In the genomic region with DNA sequence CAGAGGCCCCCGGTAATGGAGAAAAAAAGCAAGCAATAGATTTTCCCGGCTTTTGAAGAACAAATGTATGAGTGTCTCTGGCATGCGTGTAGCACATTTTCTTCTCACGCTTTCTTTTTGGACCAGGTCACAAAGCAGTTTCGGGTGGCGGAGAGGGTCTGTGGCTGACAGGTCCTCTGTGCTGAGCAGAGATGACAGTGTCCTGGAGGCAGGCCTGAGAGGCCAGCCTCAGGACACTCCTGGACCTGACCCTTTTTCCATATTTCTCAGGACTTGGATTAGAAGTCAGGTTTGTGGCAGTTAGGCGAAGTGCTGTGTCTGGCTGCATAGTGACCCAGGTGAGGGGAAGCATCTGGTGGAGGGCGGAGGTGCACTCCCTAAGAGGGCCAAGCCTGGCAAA, we compare ENCODE assay signal across 20 cellular contexts. TPM values are rescaled to one million over a fixed set of nuclear protein-coding genes. Genes with fewer than 3 reads are reported as not detected.
DNase-seq lines count a peak whose midpoint lies in the region; ATAC-seq and TF ChIP-seq lines count a peak whose summit lies in the region.
"Had no signal": no experiment of that assay in that cellular context is flagged by ENCODE, and none has a peak within 500 bp of the region (broad histone marks: within the 10 kb centered on the region; RNA-seq: fewer than 3 reads in every experiment).

No MANE protein-coding gene starts in this region.

- H3K4me1 Mint-ChIP-seq in stimulated activated naive CD8-positive, alpha-beta T cell treated with anti-CD3 and anti-CD28 coated beads, Interleukin-15, Interleukin-2, amounts not matched to agents 100 ng/mL and 50 ng/mL, for 24 hours (ENCODE audit: low read depth) = peaks cover 42% of the 10 kb centered on the region
- peaks cover 77% of the 10 kb centered on the region for H3K4me1 Mint-ChIP-seq in stimulated activated naive CD8-positive, alpha-beta T cell treated with anti-CD3 and anti-CD28 coated beads, Interleukin-15, amount 100 ng/mL, for 72 hours
- H3K4me1 Mint-ChIP-seq in natural killer cell treated with Interleukin-12 subunit alpha and Interleukin-12 subunit beta and Interleukin-15 and Interleukin-18, amount 100 ng/mL, for 72 hours (ENCODE audit: low read depth in 2 of 2) = peaks cover 45 to 46% of the 10 kb centered on the region in 2 donors
- peaks cover 10% of the 10 kb centered on the region for H3K4me1 Mint-ChIP-seq in endothelial cell (ENCODE audit: unreplicated experiment)
- H3K4me1 Mint-ChIP-seq in Calu3 (ENCODE audit: low read depth, unreplicated experiment) = no peaks in the 10 kb centered on the region

- H3K27ac Mint-ChIP-seq in stimulated activated naive CD8-positive, alpha-beta T cell treated with anti-CD3 and anti-CD28 coated beads, Interleukin-15, Interleukin-2, amounts not matched to agents 100 ng/mL and 50 ng/mL, for 24 hours = peak overlapping the region; percentile 18
- peak overlapping the region in 1 of 2 donors; percentile 76 for H3K27ac Mint-ChIP-seq in stimulated activated naive CD8-positive, alpha-beta T cell treated with anti-CD3 and anti-CD28 coated beads, Interleukin-15, amount 100 ng/mL, for 72 hours
- peak overlapping the region; percentile 69 to 89 for H3K27ac Mint-ChIP-seq in natural killer cell treated with Interleukin-12 subunit alpha and Interleukin-12 subunit beta and Interleukin-15 and Interleukin-18, amount 100 ng/mL, for 72 hours
- no peak overlapping the region for H3K27ac Mint-ChIP-seq in endothelial cell (ENCODE audit: unreplicated experiment)
- H3K27ac Mint-ChIP-seq in Calu3 (ENCODE audit: unreplicated experiment) = no peak overlapping the region

- ATAC-seq in stimulated activated naive CD8-positive, alpha-beta T cell treated with anti-CD3 and anti-CD28 coated beads, Interleukin-15, amount 100 ng/mL, for 72 hours = no peak
- no peak for ATAC-seq in natural killer cell treated with Interleukin-12 subunit alpha and Interleukin-12 subunit beta and Interleukin-15 and Interleukin-18, amount 100 ng/mL, for 72 hours
- no peak for ATAC-seq in GM18858 (IDR thresholded peaks at IDR 0.05; ENCODE audit: unreplicated experiment)

- no peak overlapping the region for H3K4me3 Mint-ChIP-seq in stimulated activated naive CD8-positive, alpha-beta T cell treated with anti-CD3 and anti-CD28 coated beads, Interleukin-15, Interleukin-2, amounts not matched to agents 100 ng/mL and 50 ng/mL, for 24 hours
- H3K4me3 Mint-ChIP-seq in stimulated activated naive CD8-positive, alpha-beta T cell treated with anti-CD3 and anti-CD28 coated beads, Interleukin-15, amount 100 ng/mL, for 72 hours = no peak overlapping the region
- H3K4me3 Mint-ChIP-seq in natural killer cell treated with Interleukin-12 subunit alpha and Interleukin-12 subunit beta and Interleukin-15 and Interleukin-18, amount 100 ng/mL, for 72 hours = no peak overlapping the region
- no peak overlapping the region for H3K4me3 Mint-ChIP-seq in endothelial cell (ENCODE audit: unreplicated experiment)
- H3K4me3 Mint-ChIP-seq in Calu3 (ENCODE audit: low read depth, unreplicated experiment) = no peak overlapping the region
- H3K4me3 Mint-ChIP-seq: memory B cell had no signal

- H3K27ac ChIP-seq in caudate nucleus (ENCODE audit: low read depth, low read length) = peak overlapping the region; percentile 24
- H3K27ac ChIP-seq: colonic mucosa, tibial artery had no signal

- no peak for DNase-seq in stimulated activated naive CD8-positive, alpha-beta T cell treated with anti-CD3 and anti-CD28 coated beads, Interleukin-15, amount 100 ng/mL, for 72 hours
- no peak for DNase-seq in caudate nucleus (lab: John Stamatoyannopoulos, UW)
- DNase-seq in natural killer cell treated with Interleukin-12 subunit alpha and Interleukin-12 subunit beta and Interleukin-15 and Interleukin-18, amount 100 ng/mL, for 72 hours (ENCODE audit: low spot score) = no peak
- no peak for DNase-seq in endothelial cell (ENCODE audit: low spot score)
- no peak for DNase-seq in DMS114 treated with DMSO at 0.1 percent for 48 hours (lab: John Stamatoyannopoulos, UW; ENCODE audit: unreplicated experiment)
- DNase-seq in Calu3 = no peak
- DNase-seq: activated CD4-positive, CD25-positive, alpha-beta regulatory T cell treated with anti-CD3 and anti-CD28 coated beads, Interleukin-2, amount 50 U/mL, for 72 hours; activated CD8-positive, alpha-beta memory T cell treated with anti-CD3 and anti-CD28 coated beads, Interleukin-2, amount 50 U/mL, for 4 hours; activated naive CD4-positive, alpha-beta T cell; Caco-2; colonic mucosa; EL; islet precursor cell; KBM-7; naive B cell; NCI-H2029; tibial artery had no signal

- no TSS peak for BruUV-seq in Calu3 (replicated peaks; lab: Mats Ljungman, UMichigan)

- no peak for TF ChIP-seq CTCF in endothelial cell (IDR thresholded peaks at IDR 0.05; ENCODE audit: unreplicated experiment)
- TF ChIP-seq CTCF in Calu3 (IDR thresholded peaks at IDR 0.05; ENCODE audit: unreplicated experiment) = no peak

- CTCF ChIA-PET in Calu3 (lab: Charles Lee) = no interaction called here

- H3K36me3 Mint-ChIP-seq in stimulated activated naive CD8-positive, alpha-beta T cell treated with anti-CD3 and anti-CD28 coated beads, Interleukin-15, Interleukin-2, amounts not matched to agents 100 ng/mL and 50 ng/mL, for 24 hours (ENCODE audit: low read depth) = peaks cover 28% of the 10 kb centered on the region
- H3K36me3 Mint-ChIP-seq in natural killer cell treated with Interleukin-12 subunit alpha and Interleukin-12 subunit beta and Interleukin-15 and Interleukin-18, amount 100 ng/mL, for 72 hours = no peaks in the 10 kb centered on the region
- H3K36me3 Mint-ChIP-seq in endothelial cell (ENCODE audit: low read depth, unreplicated experiment) (peaks cover 19% of the 10 kb centered on the region), Calu3 (ENCODE audit: insufficient read depth, unreplicated experiment) (no peaks in the 10 kb centered on the region)

- H3K9me3 Mint-ChIP-seq in stimulated activated naive CD8-positive, alpha-beta T cell treated with anti-CD3 and anti-CD28 coated beads, Interleukin-15, Interleukin-2, amounts not matched to agents 100 ng/mL and 50 ng/mL, for 24 hours = no peaks in the 10 kb centered on the region
- H3K9me3 Mint-ChIP-seq in stimulated activated naive CD8-positive, alpha-beta T cell treated with anti-CD3 and anti-CD28 coated beads, Interleukin-15, amount 100 ng/mL, for 72 hours = no peaks in the 10 kb centered on the region
- no peaks in the 10 kb centered on the region for H3K9me3 Mint-ChIP-seq in natural killer cell treated with Interleukin-12 subunit alpha and Interleukin-12 subunit beta and Interleukin-15 and Interleukin-18, amount 100 ng/mL, for 72 hours
- H3K9me3 Mint-ChIP-seq in endothelial cell (ENCODE audit: unreplicated experiment) (no peaks in the 10 kb centered on the region), Calu3 (ENCODE audit: low read depth, unreplicated experiment) (no peaks in the 10 kb centered on the region)

- intact Hi-C loops in Calu3 (cut with micrococcal nuclease; ENCODE audit: unreplicated experiment) = no loop called here

- no peaks in the 10 kb centered on the region for H3K27me3 Mint-ChIP-seq in stimulated activated naive CD8-positive, alpha-beta T cell treated with anti-CD3 and anti-CD28 coated beads, Interleukin-15, Interleukin-2, amounts not matched to agents 100 ng/mL and 50 ng/mL, for 24 hours
- no peaks in the 10 kb centered on the region for H3K27me3 Mint-ChIP-seq in stimulated activated naive CD8-positive, alpha-beta T cell treated with anti-CD3 and anti-CD28 coated beads, Interleukin-15, amount 100 ng/mL, for 72 hours
- H3K27me3 Mint-ChIP-seq in natural killer cell treated with Interleukin-12 subunit alpha and Interleukin-12 subunit beta and Interleukin-15 and Interleukin-18, amount 100 ng/mL, for 72 hours = no peaks in the 10 kb centered on the region
- H3K27me3 Mint-ChIP-seq in endothelial cell (ENCODE audit: unreplicated experiment) = peaks cover 15% of the 10 kb centered on the region
- no peaks in the 10 kb centered on the region for H3K27me3 Mint-ChIP-seq in Calu3 (ENCODE audit: unreplicated experiment)
- H3K27me3 Mint-ChIP-seq: memory B cell, naive B cell had no signal

RNA-seq across cellular contexts. Expression of gene KLF13, which starts 52.9 kb away (rescaled TPM):
- 100 to 1,000 TPM in 1 of 2 donors, 10 to 100 TPM in 1; 95.1 to 153 TPM for total RNA-seq in natural killer cell treated with Interleukin-12 subunit alpha and Interleukin-12 subunit beta and Interleukin-15 and Interleukin-18, amount 100 ng/mL, for 72 hours
- 45.1 TPM for total RNA-seq in endothelial cell (ENCODE audit: unreplicated experiment)
- total RNA-seq in Calu3 (2022) = 14.1 and 22.9 TPM in 2 replicates

Comparison
In these comparisons a context has a peak if more than half of its experiments do, and no peak if none do; other contexts are left out.
1. H3K27ac Mint-ChIP-seq: peak in stimulated activated naive CD8-positive, alpha-beta T cell treated with anti-CD3 and anti-CD28 coated beads, Interleukin-15, Interleukin-2, amounts not matched to agents 100 ng/mL and 50 ng/mL, for 24 hours (single experiment) and natural killer cell treated with Interleukin-12 subunit alpha and Interleukin-12 subunit beta and Interleukin-15 and Interleukin-18, amount 100 ng/mL, for 72 hours (2 of 2); none in endothelial cell (single experiment) and Calu3 (single experiment).